ENCODE assay signal across 8 cellular contexts in genomic region chr16:68093816-68094613, GRCh38. TPM values are rescaled to one million over a fixed set of nuclear protein-coding genes. Genes with fewer than 3 reads are reported as not detected.
A peak's percentile ranks its signal among the peaks of the same experiment; 100 is the strongest.
DNase-seq lines count a peak whose midpoint lies in the region; ATAC-seq, FAIRE-seq and TF ChIP-seq lines count a peak whose summit lies in the region.

No MANE protein-coding gene starts in this region.

- intact Hi-C loops in K562 (cut with micrococcal nuclease), result loop anchor here (2.0 kb wide), 1 partner anchor 135 kb away; no protein-coding TSS in a partner anchor

- no peak for TF ChIP-seq POLR2A in K562 (conservative IDR thresholded peaks at IDR 0.05)

- H4K20me1 ChIP-seq in K562 (replicated peaks; ENCODE audit: control insufficient read depth, insufficient read depth, low read length), result peaks cover 23% of the 10 kb centered on the region

- FAIRE-seq in K562 (lab: Jason Lieb, UNC), result peak; percentile 71

- H3K36me3 Mint-ChIP-seq in memory B cell, result peaks cover 2% of the 10 kb centered on the region

- no peak overlapping the region for H3K4me3 ChIP-seq in K562

- no peak for TF ChIP-seq EP300 in K562 (IDR thresholded peaks at IDR 0.05; ENCODE audit: low read length)

- DNase-seq in DMS114 treated with DMSO at 0.1 percent for 48 hours (lab: John Stamatoyannopoulos, UW; ENCODE audit: unreplicated experiment) (peak; percentile 39), LHCN-M2 (ENCODE audit: low read depth) (peak; percentile 64), K562 (ENCODE audit: extremely low read depth in 1 of 4, low spot score in 3 of 4) (peak in 3 of 4 experiments; percentile 26 to 59 (median 31)), memory B cell (ENCODE audit: low spot score in 2 of 2) (no peak), HuH-7.5 (ENCODE audit: low spot score) (no peak), DMS153 treated with DMSO at 0.1 percent for 48 hours (lab: John Stamatoyannopoulos, UW; ENCODE audit: unreplicated experiment) (no peak), NCI-H1092 treated with DMSO at 0.1 percent for 48 hours (lab: John Stamatoyannopoulos, UW) (no peak)

- TF ChIP-seq RAD21 in K562 (CRISPR knock-in tag; conservative IDR thresholded peaks at IDR 0.05 in 1 of 2, IDR thresholded peaks at IDR 0.05 in 1 of 2), result peak; percentile 50 to 68; a peak in 3 of 4 replicates

- H3K4me1 Mint-ChIP-seq in memory B cell, result peaks cover 47% of the 10 kb centered on the region

- H3K27ac Mint-ChIP-seq in memory B cell, result no peak overlapping the region

- BruUV-seq in K562 (replicated peaks; lab: Mats Ljungman, UMichigan), result no TSS peak

- peaks cover 18% of the 10 kb centered on the region for H3K36me3 ChIP-seq in K562 (ENCODE audit: control insufficient read depth, insufficient read depth, low read length)

- POLR2A ChIA-PET in K562 (lab: Yijun Ruan, JAX), result interaction anchor here (0.8 to 2.7 kb wide), 8 partner anchors 9 to 250 kb away, joined by 3 to 11 read pairs (median 4); partner anchors contain the start of gene NFATC3

- H3K79me2 ChIP-seq in K562 (ENCODE audit: control insufficient read depth, insufficient read depth, low read length), result peaks cover 99% of the 10 kb centered on the region

- no peaks in the 10 kb centered on the region for H3K27me3 ChIP-seq in K562 (ENCODE audit: control insufficient read depth in 2 of 2, insufficient read depth in 2 of 2, low read length in 2 of 2)

- in situ Hi-C loops in K562 (cut with MboI), result no loop called here

- H3K4me3 Mint-ChIP-seq in memory B cell, result no peak overlapping the region

- no peak overlapping the region for H3K9ac ChIP-seq in K562 (ENCODE audit: insufficient read depth in 1 of 2, low read depth in 2 of 2, low read length in 2 of 2)

- CTCF ChIA-PET in K562 (lab: Yijun Ruan, JAX; ENCODE audit: low intra/inter-chr PET ratio), result interaction anchor here (0.6 to 1.6 kb wide), 4 partner anchors 22 to 156 kb away, joined by 3 to 5 read pairs (median 4); no protein-coding TSS in a partner anchor

- no peaks in the 10 kb centered on the region for H3K9me1 ChIP-seq in K562 (ENCODE audit: control insufficient read depth, insufficient read depth, low read length)

- TF ChIP-seq CTCF in K562 (IDR thresholded peaks at IDR 0.05 in 2 of 3, conservative IDR thresholded peaks at IDR 0.05 in 1 of 3; ENCODE audit: insufficient read depth in 2 of 3, low read depth in 1 of 3, low read length in 3 of 3), result peak; percentile 66 to 75 (median 71)

- no peak overlapping the region for H2AFZ ChIP-seq in K562 (ENCODE audit: low read depth, low read length)

- 48% methylated on average over 5 of the region's 5 CpGs for WGBS in K562 (ENCODE audit: insufficient coverage, low coverage, missing lambda C conversion rate)

- no peaks in the 10 kb centered on the region for H3K9me3 ChIP-seq in K562 (replicated peaks; ENCODE audit: control insufficient read depth, insufficient read depth, low read depth, low read length)

- H3K4me2 ChIP-seq in K562 (ENCODE audit: insufficient read depth, low read length), result peak overlapping the region; percentile 38

- ATAC-seq in K562 (peak; percentile 77), memory B cell (ENCODE audit: low read depth) (peak; percentile 72), GM18861 (IDR thresholded peaks at IDR 0.05; ENCODE audit: unreplicated experiment) (no peak)

- peak overlapping the region; percentile 33; the same call in 2 of the 3 replicates for H3K27ac ChIP-seq in K562 (ENCODE audit: extremely low read depth, low read depth, low read length)

- H3K27me3 Mint-ChIP-seq in memory B cell, result no peaks in the 10 kb centered on the region

- no peaks in the 10 kb centered on the region for H3K9me3 Mint-ChIP-seq in memory B cell

- peaks cover 14 to 35% of the 10 kb centered on the region in 2 experiments; a peak in 4 of 5 replicates for H3K4me1 ChIP-seq in K562 (replicated peaks in 1 of 2; ENCODE audit: control insufficient read depth in 2 of 2, insufficient read depth in 2 of 2, low read length in 2 of 2)

TF ChIP-seq in K562, 482 proteins besides CTCF, POLR2A, EP300 and RAD21 (continues in another document):
- TF ChIP-seq DEAF1 (CRISPR knock-in tag; IDR thresholded peaks at IDR 0.05), result no peak
- peak in 1 of 2 experiments; percentile 55; a peak in 1 of 4 replicates for TF ChIP-seq ARNT (IDR thresholded peaks at IDR 0.05)
- peak; percentile 59; the same call in 1 of the 2 replicates for TF ChIP-seq ZBTB33 (CRISPR knock-in tag; IDR thresholded peaks at IDR 0.05)
- 0 out of 2 replicates have a peak, but pooled peaks have one; percentile 24 for TF ChIP-seq DPF2 (IDR thresholded peaks at IDR 0.05)
- 0 out of 2 replicates have a peak, but pooled peaks have one; percentile 51 for TF ChIP-seq HDGF (IDR thresholded peaks at IDR 0.05)
- peak in 1 of 2 experiments; percentile 9; a peak in 1 of 4 replicates for TF ChIP-seq SRF (CRISPR knock-in tag; IDR thresholded peaks at IDR 0.05)
- peak; percentile 75 for TF ChIP-seq MEF2D (tag; conservative IDR thresholded peaks at IDR 0.05; ENCODE audit: low read depth)
- TF ChIP-seq NFIC (IDR thresholded peaks at IDR 0.05), result 0 out of 2 replicates have a peak, but pooled peaks have one; percentile 9
- no peak for TF ChIP-seq RAD51 (IDR thresholded peaks at IDR 0.05; ENCODE audit: borderline replicate concordance, low read depth)
- no peak; the same call in 1 of the 2 replicates for TF ChIP-seq SMARCA5 (IDR thresholded peaks at IDR 0.05)
- TF ChIP-seq ATF3 (IDR thresholded peaks at IDR 0.05), result peak; percentile 42; the same call in 1 of the 2 replicates
- no peak for TF ChIP-seq ATF3 (CRISPR knock-in tag; conservative IDR thresholded peaks at IDR 0.05)
- peak; percentile 43 for TF ChIP-seq CTBP1 (IDR thresholded peaks at IDR 0.05; ENCODE audit: borderline replicate concordance)
- TF ChIP-seq SMARCA4 (IDR thresholded peaks at IDR 0.05), result peak; percentile 62
- TF ChIP-seq ARID1B (IDR thresholded peaks at IDR 0.05), result 0 out of 2 replicates have a peak, but pooled peaks have one; percentile 18
- peak; percentile 55 for TF ChIP-seq ZFX (CRISPR knock-in tag; IDR thresholded peaks at IDR 0.05)
- TF ChIP-seq CC2D1A (IDR thresholded peaks at IDR 0.05), result 0 out of 2 replicates have a peak, but pooled peaks have one; percentile 49
- no peak for TF ChIP-seq ZNF133 (CRISPR knock-in tag; IDR thresholded peaks at IDR 0.05)
- 0 out of 2 replicates have a peak, but pooled peaks have one; percentile 38 for TF ChIP-seq LCOR (CRISPR knock-in tag; IDR thresholded peaks at IDR 0.05)

RNA-seq across cellular contexts. Expression of gene NFATC3, which starts 8.8 kb away (rescaled TPM):
- total RNA-seq in LHCN-M2 (2014; rRNA removed), result 22.3 and 26.5 TPM in 2 replicates
- 7.4 TPM for polyA plus RNA-seq in LHCN-M2 (2012)
- total RNA-seq in K562 (2011; cell fraction: chromatin; rRNA removed; ENCODE audit: low replicate concordance), result 152 and 242 TPM in 2 replicates
- 77.9 and 81.3 TPM in 2 replicates for total RNA-seq in K562 (2011; cell fraction: nucleolus; rRNA removed)
- 116 and 142 TPM in 2 replicates for total RNA-seq in K562 (2011; cell fraction: nucleoplasm; rRNA removed)
- total RNA-seq in K562 (2014; rRNA removed), result 58.1 and 61.4 TPM in 2 replicates
- total RNA-seq in K562 (2014; rRNA removed; fragmentation: Illumina TruSeq; extraction: Trizol), result 56.9 and 65.9 TPM in 2 replicates
- total RNA-seq in K562 (2015; rRNA removed; fragmentation: Illumina TruSeq; extraction: Trizol), result 56.8 and 59.4 TPM in 2 replicates
- total RNA-seq in K562 (2021), result 86.7 and 98.4 TPM in 2 replicates
- 70.7 and 96.9 TPM in 2 replicates for polyA plus RNA-seq in K562 (2011; rRNA removed)
- 71.3 and 73.3 TPM in 2 replicates for polyA plus RNA-seq in K562 (2011; cell fraction: cytosol; rRNA removed)
- polyA plus RNA-seq in K562 (2011; cell fraction: nucleus; rRNA removed), result 58.7 and 63.9 TPM in 2 replicates
- 31.9 and 42.7 TPM in 2 replicates for polyA plus RNA-seq in K562 (2012)
- polyA plus RNA-seq in K562 (2014; fragmentation: Illumina TruSeq; extraction: Trizol), result 55.3 and 63.6 TPM in 2 replicates
- polyA plus RNA-seq in K562 (2014; fragmentation: Nextera tagmentation; extraction: Ambion mirVana), result 10 to 100 TPM; 15.7 to 19.1 TPM
- 47.3 and 54.8 TPM in 2 replicates for polyA plus RNA-seq in K562 (2014; rRNA removed)
- polyA minus RNA-seq in K562 (2011; rRNA and poly(A)+ RNA removed), result 214 and 224 TPM in 2 replicates
- 65.3 and 93.0 TPM in 2 replicates for polyA minus RNA-seq in K562 (2011; cell fraction: cytosol; rRNA and poly(A)+ RNA removed)
- polyA minus RNA-seq in K562 (2011; cell fraction: nucleus; rRNA and poly(A)+ RNA removed), result 63.7 and 91.3 TPM in 2 replicates

Comparison
In these comparisons a context has a peak if more than half of its experiments do, and no peak if none do; other contexts are left out.
1. DNase-seq: peak in DMS114 treated with DMSO at 0.1 percent for 48 hours (single experiment), LHCN-M2 (single experiment) and K562 (3 of 4); none in memory B cell (0 of 2), HuH-7.5 (single experiment), DMS153 treated with DMSO at 0.1 percent for 48 hours (single experiment) and NCI-H1092 treated with DMSO at 0.1 percent for 48 hours (single experiment).